Comparison of ENCODE assay signal across 1 cellular context in the genomic region with DNA sequence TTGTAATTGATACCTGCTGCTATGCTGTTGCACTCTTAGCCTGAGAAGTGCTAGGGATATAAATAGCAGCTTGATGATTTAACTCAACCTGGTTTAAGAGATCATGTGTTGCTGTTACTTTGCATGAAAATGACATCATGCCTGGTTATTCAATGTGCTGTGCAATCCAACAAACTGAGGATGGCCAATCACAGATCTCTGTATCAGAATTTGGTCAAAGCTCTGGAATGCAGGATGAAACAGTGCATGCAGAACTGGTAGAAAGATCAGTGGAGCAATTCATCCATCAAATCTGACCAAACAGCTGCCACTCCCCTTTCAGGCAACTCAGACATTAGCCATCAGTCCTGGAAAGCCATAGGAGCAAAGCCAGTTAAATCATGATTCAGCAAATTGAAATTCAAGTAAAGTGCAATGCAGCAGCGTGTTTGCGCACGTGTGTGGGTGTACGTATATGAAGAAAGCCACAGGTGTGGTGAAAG.
TF ChIP-seq lines count a peak whose summit lies in the region.

No MANE protein-coding gene starts in this region.

TF ChIP-seq in K562, 482 proteins besides CTCF, POLR2A, EP300 and RAD21 (continued from another document):
- TF ChIP-seq, protein P1, sequence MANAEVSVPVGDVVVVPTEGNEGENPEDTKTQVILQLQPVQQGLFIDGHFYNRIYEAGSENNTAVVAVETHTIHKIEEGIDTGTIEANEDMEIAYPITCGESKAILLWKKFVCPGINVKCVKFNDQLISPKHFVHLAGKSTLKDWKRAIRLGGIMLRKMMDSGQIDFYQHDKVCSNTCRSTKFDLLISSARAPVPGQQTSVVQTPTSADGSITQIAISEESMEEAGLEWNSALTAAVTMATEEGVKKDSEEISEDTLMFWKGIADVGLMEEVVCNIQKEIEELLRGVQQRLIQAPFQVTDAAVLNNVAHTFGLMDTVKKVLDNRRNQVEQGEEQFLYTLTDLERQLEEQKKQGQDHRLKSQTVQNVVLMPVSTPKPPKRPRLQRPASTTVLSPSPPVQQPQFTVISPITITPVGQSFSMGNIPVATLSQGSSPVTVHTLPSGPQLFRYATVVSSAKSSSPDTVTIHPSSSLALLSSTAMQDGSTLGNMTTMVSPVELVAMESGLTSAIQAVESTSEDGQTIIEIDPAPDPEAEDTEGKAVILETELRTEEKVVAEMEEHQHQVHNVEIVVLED (CRISPR knock-in tag; IDR thresholded peaks at IDR 0.05), result no peak
- TF ChIP-seq HIVEP1 (CRISPR knock-in tag; IDR thresholded peaks at IDR 0.05) (no peak), NFE2 (IDR thresholded peaks at IDR 0.05; ENCODE audit: low read depth) (peak; percentile 76), NCOA2 (IDR thresholded peaks at IDR 0.05; ENCODE audit: partially characterized antibody in 2 of 2) (no peak), SP1 (CRISPR knock-in tag; IDR thresholded peaks at IDR 0.05) (no peak), ZNF311 (CRISPR knock-in tag; IDR thresholded peaks at IDR 0.05) (no peak), PHF8 (IDR thresholded peaks at IDR 0.05; ENCODE audit: borderline replicate concordance, low read length) (no peak), CUX1 (CRISPR knock-in tag; IDR thresholded peaks at IDR 0.05) (no peak), ETV6 (IDR thresholded peaks at IDR 0.05; ENCODE audit: borderline replicate concordance in 1 of 2, low read depth in 2 of 2, low read length in 1 of 2) (no peak), ETV6 (CRISPR knock-in tag; IDR thresholded peaks at IDR 0.05; ENCODE audit: borderline replicate concordance) (no peak), NFIX (CRISPR knock-in tag; IDR thresholded peaks at IDR 0.05; ENCODE audit: low read depth) (no peak), ZBTB1 (CRISPR knock-in tag; IDR thresholded peaks at IDR 0.05; ENCODE audit: borderline replicate concordance, low read depth) (no peak), TRIM24 (IDR thresholded peaks at IDR 0.05) (no peak), DPF2 (IDR thresholded peaks at IDR 0.05) (no peak), CHD2 (IDR thresholded peaks at IDR 0.05; ENCODE audit: low read depth, low read length) (no peak), ZNF707 (CRISPR knock-in tag; conservative IDR thresholded peaks at IDR 0.05) (no peak), HDAC6 (IDR thresholded peaks at IDR 0.05; ENCODE audit: low read depth, low read length) (no peak), SRF (CRISPR knock-in tag; IDR thresholded peaks at IDR 0.05) (no peak), NCOA4 (IDR thresholded peaks at IDR 0.05; ENCODE audit: partially characterized antibody) (no peak), YY1 (IDR thresholded peaks at IDR 0.05; ENCODE audit: borderline replicate concordance in 1 of 3, control insufficient read depth in 1 of 3, extremely low read depth in 1 of 3, insufficient read depth in 3 of 3, insufficient read length in 1 of 3, insufficient replicate concordance in 2 of 3, low read depth in 1 of 3, low read length in 2 of 3) (no peak), ARHGAP35 (IDR thresholded peaks at IDR 0.05; ENCODE audit: partially characterized antibody) (no peak), MAFG (tag; conservative IDR thresholded peaks at IDR 0.05) (peak; percentile 90), EZH2 (IDR thresholded peaks at IDR 0.05; ENCODE audit: borderline replicate concordance, low read depth, low read length) (no peak), EHMT2 (IDR thresholded peaks at IDR 0.05) (no peak), SUPT5H (IDR thresholded peaks at IDR 0.05) (no peak), MEIS2 (IDR thresholded peaks at IDR 0.05; ENCODE audit: partially characterized antibody) (peak; percentile 42), KDM1A (IDR thresholded peaks at IDR 0.05) (no peak), TGIF2 (CRISPR knock-in tag; IDR thresholded peaks at IDR 0.05) (no peak), PHB (CRISPR knock-in tag; IDR thresholded peaks at IDR 0.05) (no peak), JUND (IDR thresholded peaks at IDR 0.05; ENCODE audit: borderline replicate concordance, low read depth, low read length) (no peak), JUND (tag; IDR thresholded peaks at IDR 0.05; ENCODE audit: borderline replicate concordance, low read depth, low read length) (no peak)
- TF ChIP-seq, protein P2, sequence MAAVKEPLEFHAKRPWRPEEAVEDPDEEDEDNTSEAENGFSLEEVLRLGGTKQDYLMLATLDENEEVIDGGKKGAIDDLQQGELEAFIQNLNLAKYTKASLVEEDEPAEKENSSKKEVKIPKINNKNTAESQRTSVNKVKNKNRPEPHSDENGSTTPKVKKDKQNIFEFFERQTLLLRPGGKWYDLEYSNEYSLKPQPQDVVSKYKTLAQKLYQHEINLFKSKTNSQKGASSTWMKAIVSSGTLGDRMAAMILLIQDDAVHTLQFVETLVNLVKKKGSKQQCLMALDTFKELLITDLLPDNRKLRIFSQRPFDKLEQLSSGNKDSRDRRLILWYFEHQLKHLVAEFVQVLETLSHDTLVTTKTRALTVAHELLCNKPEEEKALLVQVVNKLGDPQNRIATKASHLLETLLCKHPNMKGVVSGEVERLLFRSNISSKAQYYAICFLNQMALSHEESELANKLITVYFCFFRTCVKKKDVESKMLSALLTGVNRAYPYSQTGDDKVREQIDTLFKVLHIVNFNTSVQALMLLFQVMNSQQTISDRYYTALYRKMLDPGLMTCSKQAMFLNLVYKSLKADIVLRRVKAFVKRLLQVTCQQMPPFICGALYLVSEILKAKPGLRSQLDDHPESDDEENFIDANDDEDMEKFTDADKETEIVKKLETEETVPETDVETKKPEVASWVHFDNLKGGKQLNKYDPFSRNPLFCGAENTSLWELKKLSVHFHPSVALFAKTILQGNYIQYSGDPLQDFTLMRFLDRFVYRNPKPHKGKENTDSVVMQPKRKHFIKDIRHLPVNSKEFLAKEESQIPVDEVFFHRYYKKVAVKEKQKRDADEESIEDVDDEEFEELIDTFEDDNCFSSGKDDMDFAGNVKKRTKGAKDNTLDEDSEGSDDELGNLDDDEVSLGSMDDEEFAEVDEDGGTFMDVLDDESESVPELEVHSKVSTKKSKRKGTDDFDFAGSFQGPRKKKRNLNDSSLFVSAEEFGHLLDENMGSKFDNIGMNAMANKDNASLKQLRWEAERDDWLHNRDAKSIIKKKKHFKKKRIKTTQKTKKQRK (IDR thresholded peaks at IDR 0.05; ENCODE audit: borderline replicate concordance, low read depth, low read length), result no peak
- TF ChIP-seq, protein P3, sequence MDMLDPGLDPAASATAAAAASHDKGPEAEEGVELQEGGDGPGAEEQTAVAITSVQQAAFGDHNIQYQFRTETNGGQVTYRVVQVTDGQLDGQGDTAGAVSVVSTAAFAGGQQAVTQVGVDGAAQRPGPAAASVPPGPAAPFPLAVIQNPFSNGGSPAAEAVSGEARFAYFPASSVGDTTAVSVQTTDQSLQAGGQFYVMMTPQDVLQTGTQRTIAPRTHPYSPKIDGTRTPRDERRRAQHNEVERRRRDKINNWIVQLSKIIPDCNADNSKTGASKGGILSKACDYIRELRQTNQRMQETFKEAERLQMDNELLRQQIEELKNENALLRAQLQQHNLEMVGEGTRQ (CRISPR knock-in tag; IDR thresholded peaks at IDR 0.05), result no peak
- TF ChIP-seq, protein P4, sequence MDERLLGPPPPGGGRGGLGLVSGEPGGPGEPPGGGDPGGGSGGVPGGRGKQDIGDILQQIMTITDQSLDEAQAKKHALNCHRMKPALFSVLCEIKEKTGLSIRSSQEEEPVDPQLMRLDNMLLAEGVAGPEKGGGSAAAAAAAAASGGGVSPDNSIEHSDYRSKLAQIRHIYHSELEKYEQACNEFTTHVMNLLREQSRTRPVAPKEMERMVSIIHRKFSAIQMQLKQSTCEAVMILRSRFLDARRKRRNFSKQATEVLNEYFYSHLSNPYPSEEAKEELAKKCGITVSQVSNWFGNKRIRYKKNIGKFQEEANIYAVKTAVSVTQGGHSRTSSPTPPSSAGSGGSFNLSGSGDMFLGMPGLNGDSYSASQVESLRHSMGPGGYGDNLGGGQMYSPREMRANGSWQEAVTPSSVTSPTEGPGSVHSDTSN (CRISPR knock-in tag; IDR thresholded peaks at IDR 0.05; ENCODE audit: low read depth), result no peak
- TF ChIP-seq, protein P4 (tag; conservative IDR thresholded peaks at IDR 0.05; ENCODE audit: low read depth), result 0 out of 2 replicates have a peak, but pooled peaks have one; percentile 14
- TF ChIP-seq, protein P5, sequence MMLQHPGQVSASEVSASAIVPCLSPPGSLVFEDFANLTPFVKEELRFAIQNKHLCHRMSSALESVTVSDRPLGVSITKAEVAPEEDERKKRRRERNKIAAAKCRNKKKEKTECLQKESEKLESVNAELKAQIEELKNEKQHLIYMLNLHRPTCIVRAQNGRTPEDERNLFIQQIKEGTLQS (IDR thresholded peaks at IDR 0.05), result peak; percentile 61
- TF ChIP-seq, protein P5 (CRISPR knock-in tag; conservative IDR thresholded peaks at IDR 0.05), result no peak
- TF ChIP-seq, protein P6, sequence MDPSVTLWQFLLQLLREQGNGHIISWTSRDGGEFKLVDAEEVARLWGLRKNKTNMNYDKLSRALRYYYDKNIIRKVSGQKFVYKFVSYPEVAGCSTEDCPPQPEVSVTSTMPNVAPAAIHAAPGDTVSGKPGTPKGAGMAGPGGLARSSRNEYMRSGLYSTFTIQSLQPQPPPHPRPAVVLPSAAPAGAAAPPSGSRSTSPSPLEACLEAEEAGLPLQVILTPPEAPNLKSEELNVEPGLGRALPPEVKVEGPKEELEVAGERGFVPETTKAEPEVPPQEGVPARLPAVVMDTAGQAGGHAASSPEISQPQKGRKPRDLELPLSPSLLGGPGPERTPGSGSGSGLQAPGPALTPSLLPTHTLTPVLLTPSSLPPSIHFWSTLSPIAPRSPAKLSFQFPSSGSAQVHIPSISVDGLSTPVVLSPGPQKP (CRISPR knock-in tag; IDR thresholded peaks at IDR 0.05), result no peak
- TF ChIP-seq, protein P7, sequence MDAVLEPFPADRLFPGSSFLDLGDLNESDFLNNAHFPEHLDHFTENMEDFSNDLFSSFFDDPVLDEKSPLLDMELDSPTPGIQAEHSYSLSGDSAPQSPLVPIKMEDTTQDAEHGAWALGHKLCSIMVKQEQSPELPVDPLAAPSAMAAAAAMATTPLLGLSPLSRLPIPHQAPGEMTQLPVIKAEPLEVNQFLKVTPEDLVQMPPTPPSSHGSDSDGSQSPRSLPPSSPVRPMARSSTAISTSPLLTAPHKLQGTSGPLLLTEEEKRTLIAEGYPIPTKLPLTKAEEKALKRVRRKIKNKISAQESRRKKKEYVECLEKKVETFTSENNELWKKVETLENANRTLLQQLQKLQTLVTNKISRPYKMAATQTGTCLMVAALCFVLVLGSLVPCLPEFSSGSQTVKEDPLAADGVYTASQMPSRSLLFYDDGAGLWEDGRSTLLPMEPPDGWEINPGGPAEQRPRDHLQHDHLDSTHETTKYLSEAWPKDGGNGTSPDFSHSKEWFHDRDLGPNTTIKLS (IDR thresholded peaks at IDR 0.05; ENCODE audit: borderline replicate concordance, low read depth), result no peak
- TF ChIP-seq, protein P8, sequence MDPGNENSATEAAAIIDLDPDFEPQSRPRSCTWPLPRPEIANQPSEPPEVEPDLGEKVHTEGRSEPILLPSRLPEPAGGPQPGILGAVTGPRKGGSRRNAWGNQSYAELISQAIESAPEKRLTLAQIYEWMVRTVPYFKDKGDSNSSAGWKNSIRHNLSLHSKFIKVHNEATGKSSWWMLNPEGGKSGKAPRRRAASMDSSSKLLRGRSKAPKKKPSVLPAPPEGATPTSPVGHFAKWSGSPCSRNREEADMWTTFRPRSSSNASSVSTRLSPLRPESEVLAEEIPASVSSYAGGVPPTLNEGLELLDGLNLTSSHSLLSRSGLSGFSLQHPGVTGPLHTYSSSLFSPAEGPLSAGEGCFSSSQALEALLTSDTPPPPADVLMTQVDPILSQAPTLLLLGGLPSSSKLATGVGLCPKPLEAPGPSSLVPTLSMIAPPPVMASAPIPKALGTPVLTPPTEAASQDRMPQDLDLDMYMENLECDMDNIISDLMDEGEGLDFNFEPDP (CRISPR knock-in tag; IDR thresholded peaks at IDR 0.05), result no peak
TF ChIP-seq in K562: peak in this region for 11.
